ENCODE assay signal across 1 cellular context in genomic region chr3:169812124-169812843, GRCh38.
TF ChIP-seq lines count a peak whose summit lies in the region.

No MANE protein-coding gene starts in this region.

TF ChIP-seq in HEK293, 187 proteins besides CTCF, POLR2A, EP300 and RAD21 (continued from another document):
- TF ChIP-seq TRIM28 (IDR thresholded peaks at IDR 0.05; ENCODE audit: borderline replicate concordance, low read length) (no peak), RBAK (tag by site-specific recombination; IDR thresholded peaks at IDR 0.05) (no peak), ZNF10 (tag by site-specific recombination; IDR thresholded peaks at IDR 0.05) (0 out of 2 replicates have a peak, but pooled peaks have one; percentile 24), ZXDB (tag by site-specific recombination; IDR thresholded peaks at IDR 0.05) (peak; percentile 8; the same call in 1 of the 2 replicates), ZNF2 (tag by site-specific recombination; IDR thresholded peaks at IDR 0.05) (peak; percentile 61; the same call in 1 of the 2 replicates), ZBTB8A (tag by site-specific recombination; IDR thresholded peaks at IDR 0.05) (peak; percentile 69), ZNF76 (tag by site-specific recombination; IDR thresholded peaks at IDR 0.05; ENCODE audit: borderline replicate concordance, low read depth) (peak; percentile 79), ZNF335 (tag by site-specific recombination; conservative IDR thresholded peaks at IDR 0.05) (peak; percentile 71), ZNF274 (IDR thresholded peaks at IDR 0.05; ENCODE audit: low read length) (no peak), ZNF274 (tag by site-specific recombination; IDR thresholded peaks at IDR 0.05; ENCODE audit: borderline replicate concordance) (no peak), KLF16 (tag by site-specific recombination; IDR thresholded peaks at IDR 0.05) (0 out of 2 replicates have a peak, but pooled peaks have one; percentile 6), ZFHX2 (tag by site-specific recombination; conservative IDR thresholded peaks at IDR 0.05) (0 out of 2 replicates have a peak, but pooled peaks have one; percentile 24), PATZ1 (tag by site-specific recombination; IDR thresholded peaks at IDR 0.05) (0 out of 2 replicates have a peak, but pooled peaks have one; percentile 59), ZIC2 (tag by site-specific recombination; IDR thresholded peaks at IDR 0.05) (peak; percentile 76), ZNF624 (tag by site-specific recombination; IDR thresholded peaks at IDR 0.05) (no peak), SETDB1 (IDR thresholded peaks at IDR 0.05; ENCODE audit: insufficient read length, low read length) (no peak), HIC1 (tag by site-specific recombination; IDR thresholded peaks at IDR 0.05) (peak; percentile 46; the same call in 1 of the 2 replicates), ZNF121 (tag by site-specific recombination; IDR thresholded peaks at IDR 0.05) (no peak), ZNF175 (tag by site-specific recombination; IDR thresholded peaks at IDR 0.05) (no peak), ZBTB26 (tag by site-specific recombination; optimal IDR thresholded peaks at IDR 0.05) (peak; percentile 97), ZSCAN30 (tag by site-specific recombination; IDR thresholded peaks at IDR 0.05) (peak; percentile 27), SALL2 (tag by site-specific recombination; IDR thresholded peaks at IDR 0.05; ENCODE audit: borderline replicate concordance) (no peak), ZNF184 (tag by site-specific recombination; IDR thresholded peaks at IDR 0.05) (no peak), GLIS2 (tag by site-specific recombination; IDR thresholded peaks at IDR 0.05) (peak; percentile 97), REPIN1 (tag by site-specific recombination; IDR thresholded peaks at IDR 0.05; ENCODE audit: low read depth) (no peak), ZNF529 (tag by site-specific recombination; IDR thresholded peaks at IDR 0.05; ENCODE audit: insufficient replicate concordance) (no peak), ZNF544 (tag by site-specific recombination; IDR thresholded peaks at IDR 0.05) (no peak), ZBTB48 (tag by site-specific recombination; IDR thresholded peaks at IDR 0.05) (0 out of 2 replicates have a peak, but pooled peaks have one; percentile 23), ZNF366 (tag by site-specific recombination; conservative IDR thresholded peaks at IDR 0.05) (no peak), MYNN (tag by site-specific recombination; IDR thresholded peaks at IDR 0.05; ENCODE audit: borderline replicate concordance) (peak; percentile 42; the same call in 1 of the 2 replicates), SP7 (tag by site-specific recombination; IDR thresholded peaks at IDR 0.05) (0 out of 2 replicates have a peak, but pooled peaks have one; percentile 29), ZNF660 (tag by site-specific recombination; IDR thresholded peaks at IDR 0.05) (0 out of 2 replicates have a peak, but pooled peaks have one; percentile 35), ZNF341 (tag by site-specific recombination; IDR thresholded peaks at IDR 0.05; ENCODE audit: low read depth) (peak; percentile 51), ZNF692 (tag by site-specific recombination; IDR thresholded peaks at IDR 0.05) (no peak), ZNF18 (tag by site-specific recombination; IDR thresholded peaks at IDR 0.05) (no peak), SP2 (tag by site-specific recombination; IDR thresholded peaks at IDR 0.05) (peak; percentile 61), ZNF600 (tag by site-specific recombination; IDR thresholded peaks at IDR 0.05) (0 out of 2 replicates have a peak, but pooled peaks have one; percentile 28), ZSCAN16 (tag by site-specific recombination; IDR thresholded peaks at IDR 0.05) (no peak), ZBTB20 (tag by site-specific recombination; IDR thresholded peaks at IDR 0.05) (peak; percentile 39; the same call in 1 of the 2 replicates), YY1 (tag by site-specific recombination; IDR thresholded peaks at IDR 0.05) (peak; percentile 67), FEZF1 (tag by site-specific recombination; IDR thresholded peaks at IDR 0.05) (0 out of 2 replicates have a peak, but pooled peaks have one; percentile 16), SP3 (tag by site-specific recombination; IDR thresholded peaks at IDR 0.05) (0 out of 2 replicates have a peak, but pooled peaks have one; percentile 54), ZNF518A (tag by site-specific recombination; conservative IDR thresholded peaks at IDR 0.05; ENCODE audit: low read depth) (no peak), ZNF571 (tag by site-specific recombination; IDR thresholded peaks at IDR 0.05) (no peak), GLIS1 (tag by site-specific recombination; IDR thresholded peaks at IDR 0.05) (peak; percentile 49)
- TF ChIP-seq, protein P1, sequence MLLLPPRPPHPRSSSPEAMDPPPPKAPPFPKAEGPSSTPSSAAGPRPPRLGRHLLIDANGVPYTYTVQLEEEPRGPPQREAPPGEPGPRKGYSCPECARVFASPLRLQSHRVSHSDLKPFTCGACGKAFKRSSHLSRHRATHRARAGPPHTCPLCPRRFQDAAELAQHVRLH (tag by site-specific recombination; IDR thresholded peaks at IDR 0.05), result no peak
